Comparison of ENCODE assay signal across 16 cellular contexts in genomic region chr10:28879875-28880381, GRCh38.
DNase-seq lines count a peak whose midpoint lies in the region; ATAC-seq and TF ChIP-seq lines count a peak whose summit lies in the region.
"Had no signal": no experiment of that assay in that cellular context is flagged by ENCODE, and none has a peak within 500 bp of the region (broad histone marks: within the 10 kb centered on the region; RNA-seq: fewer than 3 reads in every experiment).

No MANE protein-coding gene starts in this region.

- TF ChIP-seq EP300 in gastroesophageal sphincter (IDR thresholded peaks at IDR 0.05): no peak

- TF ChIP-seq CTCF in gastroesophageal sphincter (IDR thresholded peaks at IDR 0.05) (no peak), mesothelial cell of epicardium (IDR thresholded peaks at IDR 0.05; ENCODE audit: unreplicated experiment) (no peak), tibial artery (IDR thresholded peaks at IDR 0.05) (no peak)

- ATAC-seq in gastroesophageal sphincter (no peak), HG03095 (IDR thresholded peaks at IDR 0.05; ENCODE audit: unreplicated experiment) (no peak)
- ATAC-seq in activated CD8-positive, alpha-beta memory T cell treated with anti-CD3 and anti-CD28 coated beads, Interleukin-2, amount 10 ng/mL, durations not matched to agents 7 days and 5 days: no peak

- peak overlapping the region; percentile 70 for H3K27ac Mint-ChIP-seq in mesothelial cell of epicardium
- H3K27ac Mint-ChIP-seq in activated CD8-positive, alpha-beta memory T cell treated with anti-CD3 and anti-CD28 coated beads, Interleukin-2, amount 10 ng/mL, durations not matched to agents 7 days and 5 days: no peak overlapping the region

- H3K4me3 Mint-ChIP-seq in mesothelial cell of epicardium: no peak overlapping the region
- H3K4me3 Mint-ChIP-seq in activated CD8-positive, alpha-beta memory T cell treated with anti-CD3 and anti-CD28 coated beads, Interleukin-2, amount 10 ng/mL, durations not matched to agents 7 days and 5 days: no peak overlapping the region

- TF ChIP-seq POLR2A in gastroesophageal sphincter (IDR thresholded peaks at IDR 0.05): no peak

- H3K36me3 ChIP-seq in gastroesophageal sphincter: no peaks in the 10 kb centered on the region
- no peaks in the 10 kb centered on the region for H3K36me3 ChIP-seq in tibial artery
- H3K36me3 ChIP-seq: tibial nerve had no signal

- H3K36me3 Mint-ChIP-seq in mesothelial cell of epicardium: no peaks in the 10 kb centered on the region
- no peaks in the 10 kb centered on the region for H3K36me3 Mint-ChIP-seq in activated CD8-positive, alpha-beta memory T cell treated with anti-CD3 and anti-CD28 coated beads, Interleukin-2, amount 10 ng/mL, durations not matched to agents 7 days and 5 days

- H3K27me3 ChIP-seq in gastroesophageal sphincter: no peaks in the 10 kb centered on the region
- no peaks in the 10 kb centered on the region for H3K27me3 ChIP-seq in tibial artery
- H3K27me3 ChIP-seq: tibial nerve had no signal

- H3K4me1 Mint-ChIP-seq in mesothelial cell of epicardium: peaks cover 73% of the 10 kb centered on the region
- H3K4me1 Mint-ChIP-seq in activated CD8-positive, alpha-beta memory T cell treated with anti-CD3 and anti-CD28 coated beads, Interleukin-2, amount 10 ng/mL, durations not matched to agents 7 days and 5 days: no peaks in the 10 kb centered on the region

- no peaks in the 10 kb centered on the region for H3K27me3 Mint-ChIP-seq in mesothelial cell of epicardium (ENCODE audit: low read depth)
- peaks cover 7% of the 10 kb centered on the region for H3K27me3 Mint-ChIP-seq in activated CD8-positive, alpha-beta memory T cell treated with anti-CD3 and anti-CD28 coated beads, Interleukin-2, amount 10 ng/mL, durations not matched to agents 7 days and 5 days

- H3K9me3 ChIP-seq in gastroesophageal sphincter (no peaks in the 10 kb centered on the region), tibial artery (no peaks in the 10 kb centered on the region)
- H3K9me3 ChIP-seq: tibial nerve had no signal

- H3K4me1 ChIP-seq in gastroesophageal sphincter (peaks cover 0 to 19% (median 5%) of the 10 kb centered on the region in 3 donors), tibial artery (peaks cover 0 to 28% (median 16%) of the 10 kb centered on the region in 4 donors)
- H3K4me1 ChIP-seq: tibial nerve had no signal

- H3K4me3 ChIP-seq in gastroesophageal sphincter (no peak overlapping the region), tibial artery (peak overlapping the region; percentile 17 to 28)
- H3K4me3 ChIP-seq: tibial nerve had no signal

- 24 to 31% methylated on average over 5 to 10 of the region's 14 CpGs for WGBS in gastroesophageal sphincter (ENCODE audit: low coverage in 1 of 2), 2 donors

- intact Hi-C loops in tibial artery (cut with DNase I; ENCODE audit: low total_unique reads): loop anchor here (10.0 kb wide), 1 partner anchor 205 kb away; the partner anchor contains the start of gene BAMBI

- no peaks in the 10 kb centered on the region for H3K9me3 Mint-ChIP-seq in mesothelial cell of epicardium
- H3K9me3 Mint-ChIP-seq in activated CD8-positive, alpha-beta memory T cell treated with anti-CD3 and anti-CD28 coated beads, Interleukin-2, amount 10 ng/mL, durations not matched to agents 7 days and 5 days (ENCODE audit: low read depth): no peaks in the 10 kb centered on the region

- DNase-seq in RPMI7951 (ENCODE audit: low read depth) (peak; percentile 86), mesothelial cell of epicardium (ENCODE audit: low spot score in 2 of 2, unreplicated experiment in 2 of 2) (peak in 1 of 2 experiments; percentile 17), tibial artery (peak in 1 of 2 donors; percentile 74), mesenteric fat pad (ENCODE audit: low spot score) (no peak)
- no peak for DNase-seq in activated CD8-positive, alpha-beta memory T cell treated with anti-CD3 and anti-CD28 coated beads, Interleukin-2, amount 10 ng/mL, durations not matched to agents 7 days and 5 days
- DNase-seq: activated naive CD4-positive, alpha-beta T cell; C1 segment of cervical spinal cord; central memory CD4-positive, alpha-beta T cell; hypothalamus; KBM-7; NCI-H1417; NCI-H446; occipital lobe had no signal

- CTCF ChIA-PET in activated CD8-positive, alpha-beta memory T cell treated with anti-CD3 and anti-CD28 coated beads, Interleukin-2, amount 10 ng/mL, durations not matched to agents 7 days and 5 days (lab: Charles Lee): no interaction called here

- peak overlapping the region in 3 of 4 donors; percentile 33 to 67 (median 52) for H3K27ac ChIP-seq in gastroesophageal sphincter
- H3K27ac ChIP-seq in tibial artery: peak overlapping the region; percentile 73 to 76

Comparison
In these comparisons a context has a peak if more than half of its experiments do, and no peak if none do; other contexts are left out.
1. H3K4me3 ChIP-seq: peak in tibial artery (2 of 2); none in gastroesophageal sphincter (0 of 2).